In genomic region chr11:108592591-108593213, GRCh38 we compare ENCODE assay signal across 7 cellular contexts. TPM values are rescaled to one million over a fixed set of nuclear protein-coding genes. Genes with fewer than 3 reads are reported as not detected.
DNase-seq lines count a peak whose midpoint lies in the region; ATAC-seq, FAIRE-seq and TF ChIP-seq lines count a peak whose summit lies in the region.

No MANE protein-coding gene starts in this region.

- TF ChIP-seq POLR2A in K562 (conservative IDR thresholded peaks at IDR 0.05) = no peak

- peaks cover 11 to 31% of the 10 kb centered on the region in 2 experiments; a peak in 4 of 5 replicates for H3K4me1 ChIP-seq in K562 (replicated peaks in 1 of 2; ENCODE audit: control insufficient read depth in 2 of 2, insufficient read depth in 2 of 2, low read length in 2 of 2)
- peaks cover 4 to 19% of the 10 kb centered on the region in 2 donors for H3K4me1 ChIP-seq in kidney (ENCODE audit: control insufficient read depth in 1 of 2, insufficient read depth in 1 of 2, low read depth in 1 of 2, low read length in 2 of 2)

- H2AFZ ChIP-seq in SU-DHL-6 (ENCODE audit: low read depth, low read length, severe bottlenecking) (peak overlapping the region; percentile 93), K562 (ENCODE audit: low read depth, low read length) (peak overlapping the region; percentile 95)

- H3K36me3 ChIP-seq in SU-DHL-6 (ENCODE audit: low read length) (no peaks in the 10 kb centered on the region), K562 (ENCODE audit: control insufficient read depth, insufficient read depth, low read length) (peaks cover 3% of the 10 kb centered on the region; the same call in 1 of the 3 replicates), kidney (ENCODE audit: control insufficient read depth in 1 of 2, insufficient read depth in 2 of 2, low read length in 2 of 2) (no peaks in the 10 kb centered on the region)

- no peak for TF ChIP-seq RAD21 in K562 (CRISPR knock-in tag; conservative IDR thresholded peaks at IDR 0.05 in 1 of 2, IDR thresholded peaks at IDR 0.05 in 1 of 2)

- H3K4me2 ChIP-seq in SU-DHL-6 (ENCODE audit: low read depth, low read length, poor library complexity, severe bottlenecking) = peak overlapping the region; percentile 67
- H3K4me2 ChIP-seq in K562 (ENCODE audit: insufficient read depth, low read length) = peak overlapping the region; percentile 84

- TF ChIP-seq CTCF in SU-DHL-6 (IDR thresholded peaks at IDR 0.05; ENCODE audit: insufficient read depth, low read length, poor library complexity, severe bottlenecking) = no peak
- TF ChIP-seq CTCF in K562 (IDR thresholded peaks at IDR 0.05 in 2 of 3, conservative IDR thresholded peaks at IDR 0.05 in 1 of 3; ENCODE audit: insufficient read depth in 2 of 3, low read depth in 1 of 3, low read length in 3 of 3) = no peak
- TF ChIP-seq CTCF in kidney (IDR thresholded peaks at IDR 0.05; ENCODE audit: borderline replicate concordance, extremely low read depth, insufficient read depth) = no peak

- WGBS in K562 (ENCODE audit: insufficient coverage, low coverage, missing lambda C conversion rate) = under 1% methylated on average over 32 of the region's 43 CpGs

- intact Hi-C loops in K562 (cut with micrococcal nuclease) (loop anchor here (2.0 to 5.0 kb wide), 4 partner anchors 40 to 470 kb away; partner anchors contain the start of genes ACAT1, ATM, NPAT and POGLUT3), kidney (cut with DNase I) (no loop called here)

- no peaks in the 10 kb centered on the region for H3K9me1 ChIP-seq in K562 (ENCODE audit: control insufficient read depth, insufficient read depth, low read length)

- no peaks in the 10 kb centered on the region for H3F3A ChIP-seq in SU-DHL-6 (ENCODE audit: insufficient read depth)

- no peaks in the 10 kb centered on the region for H3K9me2 ChIP-seq in SU-DHL-6 (replicated peaks; ENCODE audit: insufficient read depth, low read length)

- no peak for FAIRE-seq in K562 (lab: Jason Lieb, UNC)
- FAIRE-seq in kidney (lab: Jason Lieb, UNC) = no peak

- H3K79me2 ChIP-seq in SU-DHL-6 (ENCODE audit: insufficient read depth, low read length) (no peaks in the 10 kb centered on the region), K562 (ENCODE audit: control insufficient read depth, insufficient read depth, low read length) (peaks cover 40% of the 10 kb centered on the region)

- no peaks in the 10 kb centered on the region for H3K9me3 ChIP-seq in SU-DHL-6 (ENCODE audit: insufficient read depth, low read length)
- no peaks in the 10 kb centered on the region for H3K9me3 ChIP-seq in K562 (replicated peaks; ENCODE audit: control insufficient read depth, insufficient read depth, low read depth, low read length)
- no peaks in the 10 kb centered on the region for H3K9me3 ChIP-seq in kidney (ENCODE audit: control insufficient read depth in 1 of 2, low read length in 2 of 2)

- no TSS peak for BruUV-seq in K562 (replicated peaks; lab: Mats Ljungman, UMichigan)

- peak; percentile 15 for ATAC-seq in GM18867 (IDR thresholded peaks at IDR 0.05; ENCODE audit: unreplicated experiment)
- peak; percentile 14 for ATAC-seq in HG02981 (IDR thresholded peaks at IDR 0.05; ENCODE audit: unreplicated experiment)
- peak; percentile 65 for ATAC-seq in K562

- peak overlapping the region; percentile 38; the same call in 1 of the 2 replicates for H3K9ac ChIP-seq in SU-DHL-6 (ENCODE audit: low read length)
- H3K9ac ChIP-seq in K562 (ENCODE audit: insufficient read depth in 1 of 2, low read depth in 2 of 2, low read length in 2 of 2) = peak overlapping the region; percentile 84 to 94
- peak overlapping the region; percentile 49 to 82 for H3K9ac ChIP-seq in kidney (ENCODE audit: low read length in 2 of 2)

- DNase-seq in K562 (ENCODE audit: extremely low read depth in 1 of 4, low spot score in 3 of 4) = peak; percentile 47 to 63 (median 62)
- peak; percentile 82 for DNase-seq in kidney
- DNase-seq in stimulated activated CD4-positive, alpha-beta T cell treated with anti-CD3 and anti-CD28 coated beads, Interleukin-1b, Interleukin-23, amount 100 ng/mL, for 48 hours = peak; percentile 10
- no peak for DNase-seq in NCI-H1048 (lab: John Stamatoyannopoulos, UW)

- TF ChIP-seq EP300 in K562 (IDR thresholded peaks at IDR 0.05; ENCODE audit: low read length) = no peak

- in situ Hi-C loops in K562 (cut with MboI) = no loop called here

- H3K27me3 ChIP-seq in SU-DHL-6 (ENCODE audit: low read length) = no peaks in the 10 kb centered on the region
- no peaks in the 10 kb centered on the region for H3K27me3 ChIP-seq in K562 (ENCODE audit: control insufficient read depth in 2 of 2, insufficient read depth in 2 of 2, low read length in 2 of 2)

- H3K4me3 ChIP-seq in SU-DHL-6 (ENCODE audit: insufficient read depth, low read length, poor library complexity, severe bottlenecking) = peak overlapping the region; percentile 63
- H3K4me3 ChIP-seq in K562 = peak overlapping the region; percentile 77
- peak overlapping the region; percentile 92 to 94 for H3K4me3 ChIP-seq in kidney (ENCODE audit: low read length in 2 of 2)

- H4K20me1 ChIP-seq in SU-DHL-6 (ENCODE audit: low read depth, low read length) = no peaks in the 10 kb centered on the region
- 0 out of 2 replicates have a peak, but pooled peaks cover 3% of the 10 kb centered on the region for H4K20me1 ChIP-seq in K562 (replicated peaks; ENCODE audit: control insufficient read depth, insufficient read depth, low read length)

- H3K27ac ChIP-seq in SU-DHL-6 (ENCODE audit: low read depth, low read length) (no peak overlapping the region), K562 (ENCODE audit: extremely low read depth, low read depth, low read length) (peak overlapping the region; percentile 91), kidney (ENCODE audit: low read depth in 2 of 2, low read length in 2 of 2) (peak overlapping the region; percentile 59 to 81)

- CTCF ChIA-PET in K562 (lab: Yijun Ruan, JAX; ENCODE audit: low intra/inter-chr PET ratio) = no interaction called here

- POLR2A ChIA-PET in K562 (lab: Yijun Ruan, JAX) = interaction anchor here (0.5 to 1.3 kb wide), 9 partner anchors 11 to 1291 kb away, joined by 3 to 7 read pairs (median 3); no protein-coding TSS in a partner anchor

TF ChIP-seq in K562, 482 proteins besides CTCF, POLR2A, EP300 and RAD21 (continues in another document):
- TF ChIP-seq BRCA1 (IDR thresholded peaks at IDR 0.05) (no peak), BRCA1 (CRISPR knock-in tag; IDR thresholded peaks at IDR 0.05) (0 out of 2 replicates have a peak, but pooled peaks have one; percentile 78), KDM1A (IDR thresholded peaks at IDR 0.05) (no peak), ZNF124 (CRISPR knock-in tag; IDR thresholded peaks at IDR 0.05) (0 out of 2 replicates have a peak, but pooled peaks have one; percentile 41), NR2F6 (CRISPR knock-in tag; IDR thresholded peaks at IDR 0.05) (no peak), ZNF316 (IDR thresholded peaks at IDR 0.05) (no peak), NKRF (IDR thresholded peaks at IDR 0.05; ENCODE audit: borderline replicate concordance) (peak; percentile 29; the same call in 1 of the 2 replicates), SMARCE1 (IDR thresholded peaks at IDR 0.05) (no peak)

RNA-seq across cellular contexts. Expression of gene EXPH5, which starts 0.9 kb away (rescaled TPM):
- total RNA-seq in K562 (2011; cell fraction: chromatin; rRNA removed; ENCODE audit: low replicate concordance) = 3.2 and 15.6 TPM in 2 replicates
- 2.0 and 4.3 TPM in 2 replicates for total RNA-seq in K562 (2011; cell fraction: nucleolus; rRNA removed)
- 5.7 and 8.6 TPM in 2 replicates for total RNA-seq in K562 (2011; cell fraction: nucleoplasm; rRNA removed)
- total RNA-seq in K562 (2014; rRNA removed) = 4.2 TPM in 2 replicates
- total RNA-seq in K562 (2014; rRNA removed; fragmentation: Illumina TruSeq; extraction: Trizol) = 6.1 and 7.3 TPM in 2 replicates
- total RNA-seq in K562 (2015; rRNA removed; fragmentation: Illumina TruSeq; extraction: Trizol) = 5.6 and 5.7 TPM in 2 replicates
- 6.8 and 8.5 TPM in 2 replicates for total RNA-seq in K562 (2021)
- 4.8 and 6.2 TPM in 2 replicates for polyA plus RNA-seq in K562 (2011; rRNA removed)
- polyA plus RNA-seq in K562 (2011; cell fraction: cytosol; rRNA removed) = 1.4 and 2.8 TPM in 2 replicates
- polyA plus RNA-seq in K562 (2011; cell fraction: nucleus; rRNA removed) = 3.5 and 6.0 TPM in 2 replicates
- polyA plus RNA-seq in K562 (2012) = 0.48 and 0.76 TPM in 2 replicates
- polyA plus RNA-seq in K562 (2014; fragmentation: Illumina TruSeq; extraction: Trizol) = 1.8 and 2.0 TPM in 2 replicates
- 1 to 10 TPM; 1.3 to 4.8 TPM for polyA plus RNA-seq in K562 (2014; fragmentation: Nextera tagmentation; extraction: Ambion mirVana)
- 2.4 and 2.6 TPM in 2 replicates for polyA plus RNA-seq in K562 (2014; rRNA removed)
- polyA minus RNA-seq in K562 (2011; rRNA and poly(A)+ RNA removed) = 16.7 and 23.8 TPM in 2 replicates
- 6.1 and 6.3 TPM in 2 replicates for polyA minus RNA-seq in K562 (2011; cell fraction: cytosol; rRNA and poly(A)+ RNA removed)
- polyA minus RNA-seq in K562 (2011; cell fraction: nucleus; rRNA and poly(A)+ RNA removed) = 4.2 and 12.2 TPM in 2 replicates
- 9.5 TPM for total RNA-seq in kidney
- polyA plus RNA-seq in kidney (ENCODE audit: insufficient read depth, low read depth, low replicate concordance) = 2.2 TPM

Comparison
In these comparisons a context has a peak if more than half of its experiments do, and no peak if none do; other contexts are left out.
1. ATAC-seq: peak in every context shown above with its lines; median percentile 65 in K562; 15 in GM18867; 14 in HG02981.
2. H3K9ac ChIP-seq: peak in every context shown above with its lines; median percentile 89 in K562; 66 in kidney; 38 in SU-DHL-6.